Comparison of ENCODE assay signal across 17 cellular contexts in the genomic region with DNA sequence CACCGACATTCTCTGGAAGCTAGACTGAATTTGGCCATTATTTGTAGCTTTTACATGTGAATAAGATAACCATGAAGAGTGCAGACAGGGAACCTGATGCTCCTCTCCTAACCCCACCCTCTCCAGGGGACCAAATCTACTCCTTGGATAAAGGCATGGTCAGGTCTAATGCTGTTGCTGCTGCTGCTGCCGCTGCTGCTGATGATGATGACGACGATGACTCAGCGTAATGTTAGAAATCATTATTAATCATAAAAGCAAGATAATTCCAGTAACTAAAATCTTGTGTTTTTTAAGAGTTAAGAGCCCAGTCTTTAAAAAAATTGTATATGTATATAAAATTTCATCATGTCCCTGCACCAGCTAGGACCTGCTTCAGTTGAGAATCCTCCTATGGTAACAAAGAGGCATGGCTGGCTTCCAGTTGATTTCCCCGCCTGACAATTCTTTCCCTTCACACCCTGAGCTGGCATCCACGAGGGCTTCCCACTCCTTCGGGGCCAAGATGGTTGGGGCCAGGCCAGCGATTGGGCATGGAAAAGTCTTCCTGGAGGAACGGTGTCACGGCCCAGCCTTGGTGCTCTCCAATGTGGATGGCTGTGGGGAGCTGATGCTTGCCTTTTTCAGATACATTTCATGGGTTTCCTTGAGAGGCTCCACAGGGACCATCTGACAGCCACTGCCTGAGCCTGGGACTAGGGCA.
"Had no signal": no experiment of that assay in that cellular context is flagged by ENCODE, and none has a peak within 500 bp of the region (broad histone marks: within the 10 kb centered on the region; RNA-seq: fewer than 3 reads in every experiment).

No MANE protein-coding gene starts in this region.

- ATAC-seq: activated CD8-positive, alpha-beta memory T cell treated with anti-CD3 and anti-CD28 coated beads, Interleukin-2, amount 10 ng/mL, durations not matched to agents 7 days and 5 days; esophagus mucosa; left lobe of liver; stimulated activated naive CD8-positive, alpha-beta T cell treated with anti-CD3 and anti-CD28 coated beads, Interleukin-15, Interleukin-2, amounts not matched to agents 100 U/mL and 50 U/mL, for 24 hours had no signal

- FAIRE-seq: keratinocyte had no signal

- H3K4me3 ChIP-seq: colonic mucosa, suprapubic skin, upper lobe of left lung had no signal

- H3K27ac Mint-ChIP-seq: activated CD8-positive, alpha-beta memory T cell treated with anti-CD3 and anti-CD28 coated beads, Interleukin-2, amount 10 ng/mL, durations not matched to agents 7 days and 5 days; activated T-helper 2 cell treated with anti-CD3 and anti-CD28 coated beads, Interferon-gamma antibody, Interleukin-2, Interleukin-4, amounts not matched to agents 10 μg/mL and 5 μg/mL and 100 μg/mL, durations not matched to agents 14 hours and 24 hours and 36 hours; memory B cell; natural killer cell treated with Interleukin-12 subunit alpha and Interleukin-12 subunit beta and Interleukin-15 and Interleukin-18, amount 100 ng/mL, for 72 hours had no signal

- H3K9me3 Mint-ChIP-seq: activated T-helper 2 cell treated with anti-CD3 and anti-CD28 coated beads, Interferon-gamma antibody, Interleukin-2, Interleukin-4, amounts not matched to agents 10 μg/mL and 5 μg/mL and 100 μg/mL, durations not matched to agents 14 hours and 24 hours and 36 hours; memory B cell; natural killer cell treated with Interleukin-12 subunit alpha and Interleukin-12 subunit beta and Interleukin-15 and Interleukin-18, amount 100 ng/mL, for 72 hours had no signal

- H3K27ac ChIP-seq: colonic mucosa, suprapubic skin, upper lobe of left lung, VCaP had no signal

- H3K4me3 Mint-ChIP-seq: activated CD8-positive, alpha-beta memory T cell treated with anti-CD3 and anti-CD28 coated beads, Interleukin-2, amount 10 ng/mL, durations not matched to agents 7 days and 5 days; memory B cell; natural killer cell treated with Interleukin-12 subunit alpha and Interleukin-12 subunit beta and Interleukin-15 and Interleukin-18, amount 100 ng/mL, for 72 hours had no signal

- H3K4me1 ChIP-seq: colonic mucosa, upper lobe of left lung had no signal

- H3K27me3 Mint-ChIP-seq: activated CD8-positive, alpha-beta memory T cell treated with anti-CD3 and anti-CD28 coated beads, Interleukin-2, amount 10 ng/mL, durations not matched to agents 7 days and 5 days; memory B cell had no signal

- H3K36me3 ChIP-seq: colonic mucosa, suprapubic skin, upper lobe of left lung had no signal

- H3K27me3 ChIP-seq: colonic mucosa, suprapubic skin, upper lobe of left lung had no signal

- H3K9me3 ChIP-seq: colonic mucosa, suprapubic skin, upper lobe of left lung had no signal

- H3K4me1 Mint-ChIP-seq: activated CD8-positive, alpha-beta memory T cell treated with anti-CD3 and anti-CD28 coated beads, Interleukin-2, amount 10 ng/mL, durations not matched to agents 7 days and 5 days; memory B cell had no signal

- DNase-seq: activated CD4-positive, alpha-beta T cell treated with anti-CD3 and anti-CD28 coated beads, Interleukin-2, amount 50 U/mL, for 48 hours; activated CD8-positive, alpha-beta memory T cell treated with anti-CD3 and anti-CD28 coated beads, Interleukin-2, amount 10 ng/mL, durations not matched to agents 7 days and 5 days; activated naive CD4-positive, alpha-beta T cell treated with anti-CD3 and anti-CD28 coated beads, Interleukin-2, amount 50 U/mL, for 16 hours; activated T-cell treated with anti-CD3 and anti-CD28 coated beads, Interleukin-2, amount 50 U/mL, for 1 hour; colonic mucosa; hippocampal formation; stimulated activated naive CD8-positive, alpha-beta T cell treated with anti-CD3 and anti-CD28 coated beads, Interleukin-15, Interleukin-2, amounts not matched to agents 100 U/mL and 50 U/mL, for 24 hours; T-helper 1 cell had no signal

- H3K36me3 Mint-ChIP-seq: activated CD8-positive, alpha-beta memory T cell treated with anti-CD3 and anti-CD28 coated beads, Interleukin-2, amount 10 ng/mL, durations not matched to agents 7 days and 5 days; memory B cell; natural killer cell treated with Interleukin-12 subunit alpha and Interleukin-12 subunit beta and Interleukin-15 and Interleukin-18, amount 100 ng/mL, for 72 hours had no signal
